ENCODE assay signal across 13 cellular contexts in genomic region chr2:186308347-186308746, GRCh38.
DNase-seq lines count a peak whose midpoint lies in the region; ATAC-seq, FAIRE-seq and TF ChIP-seq lines count a peak whose summit lies in the region.
"Had no signal": no experiment of that assay in that cellular context is flagged by ENCODE, and none has a peak within 500 bp of the region (broad histone marks: within the 10 kb centered on the region; RNA-seq: fewer than 3 reads in every experiment).

No MANE protein-coding gene starts in this region.

- H2AFZ ChIP-seq in astrocyte (ENCODE audit: low read depth, low read length) (no peak overlapping the region), MM.1S (ENCODE audit: low read length) (no peak overlapping the region)

- no peaks in the 10 kb centered on the region for H3K9me3 ChIP-seq in astrocyte (ENCODE audit: insufficient read depth, low read depth, low read length)
- H3K9me3 ChIP-seq in gastrocnemius medialis = no peaks in the 10 kb centered on the region
- H3K9me3 ChIP-seq in MM.1S (replicated peaks; ENCODE audit: insufficient read depth, low read length) = no peaks in the 10 kb centered on the region

- H3K4me1 Mint-ChIP-seq in astrocyte (ENCODE audit: low read depth, unreplicated experiment) = peaks cover 4% of the 10 kb centered on the region

- peaks cover 3% of the 10 kb centered on the region for H3K9me3 Mint-ChIP-seq in astrocyte (ENCODE audit: unreplicated experiment)

- H3K4me2 ChIP-seq in astrocyte (ENCODE audit: low read length) (no peak overlapping the region), MM.1S (ENCODE audit: low read depth, low read length) (no peak overlapping the region)

- H3K36me3 ChIP-seq in astrocyte (ENCODE audit: insufficient read depth, low read length) = no peaks in the 10 kb centered on the region
- no peaks in the 10 kb centered on the region for H3K36me3 ChIP-seq in gastrocnemius medialis
- no peaks in the 10 kb centered on the region for H3K36me3 ChIP-seq in MM.1S (replicated peaks; ENCODE audit: insufficient read depth, low read length)

- H3K27me3 Mint-ChIP-seq in astrocyte (ENCODE audit: low read depth, unreplicated experiment) = no peaks in the 10 kb centered on the region

- no peaks in the 10 kb centered on the region for H3K4me1 ChIP-seq in astrocyte (ENCODE audit: insufficient read depth, low read length)
- H3K4me1 ChIP-seq in gastrocnemius medialis = no peaks in the 10 kb centered on the region
- H3K4me1 ChIP-seq in MM.1S (ENCODE audit: low read length) = no peaks in the 10 kb centered on the region

- no peak for TF ChIP-seq CTCF in astrocyte (IDR thresholded peaks at IDR 0.05; ENCODE audit: insufficient read depth, low read depth, low read length)
- TF ChIP-seq CTCF in gastrocnemius medialis (IDR thresholded peaks at IDR 0.05 in 4 of 5, conservative IDR thresholded peaks at IDR 0.05 in 1 of 5) = no peak
- no peak for TF ChIP-seq CTCF in MM.1S (IDR thresholded peaks at IDR 0.05; ENCODE audit: low read length)

- peak; percentile 37 for DNase-seq in DMS53 treated with DMSO at 0.1 percent for 48 hours (lab: John Stamatoyannopoulos, UW; ENCODE audit: unreplicated experiment)
- peak; percentile 7 for DNase-seq in astrocyte (ENCODE audit: low read depth)
- DNase-seq in iPS-NIHi11 (ENCODE audit: low spot score) = peak; percentile 8
- DNase-seq in gastrocnemius medialis = no peak
- no peak for DNase-seq in MM.1S
- no peak for DNase-seq in AML-193 (lab: John Stamatoyannopoulos, UW)
- DNase-seq: activated T-cell treated with anti-CD3 and anti-CD28 coated beads, Interleukin-2, amount 50 U/mL, for 72 hours; DMS153; NCI-H1694 had no signal

- no peak overlapping the region for H3K4me3 Mint-ChIP-seq in astrocyte (ENCODE audit: unreplicated experiment)
- H3K4me3 Mint-ChIP-seq: activated T-cell treated with anti-CD3 and anti-CD28 coated beads, Interleukin-2, amount 50 U/mL, for 72 hours had no signal

- intact Hi-C loops in gastrocnemius medialis (cut with DNase I; ENCODE audit: low total_unique reads) = no loop called here

- H3K27ac Mint-ChIP-seq in astrocyte (ENCODE audit: unreplicated experiment) = no peak overlapping the region
- H3K27ac Mint-ChIP-seq: activated T-cell treated with anti-CD3 and anti-CD28 coated beads, Interleukin-2, amount 50 U/mL, for 72 hours had no signal

- H3F3A ChIP-seq in MM.1S (ENCODE audit: insufficient read depth, low read length) = no peaks in the 10 kb centered on the region

- no peak overlapping the region for H3K27ac ChIP-seq in astrocyte (ENCODE audit: low read depth, low read length)
- no peak overlapping the region for H3K27ac ChIP-seq in gastrocnemius medialis
- no peak overlapping the region for H3K27ac ChIP-seq in MM.1S (ENCODE audit: low read length)

- H3K9me2 ChIP-seq in MM.1S (replicated peaks; ENCODE audit: insufficient read depth, low read length) = no peaks in the 10 kb centered on the region

- no peak for FAIRE-seq in astrocyte (lab: Jason Lieb, UNC)

- H3K4me3 ChIP-seq in astrocyte (ENCODE audit: insufficient read depth, low read depth, low read length) (no peak overlapping the region), gastrocnemius medialis (no peak overlapping the region), MM.1S (ENCODE audit: low read length) (no peak overlapping the region)

- TF ChIP-seq POLR2A in gastrocnemius medialis (IDR thresholded peaks at IDR 0.05) = no peak

- peak; percentile 15 for ATAC-seq in HG03097 (IDR thresholded peaks at IDR 0.05; ENCODE audit: low FRiP score, unreplicated experiment)
- ATAC-seq in gastrocnemius medialis = no peak
- ATAC-seq in HG03280 (IDR thresholded peaks at IDR 0.05; ENCODE audit: unreplicated experiment) = no peak
- ATAC-seq: activated CD4-positive, CD25-positive, alpha-beta regulatory T cell treated with anti-CD3 and anti-CD28 coated beads, Interleukin-2, amount 50 U/mL, for 24 hours; activated T-cell treated with anti-CD3 and anti-CD28 coated beads, Interleukin-2, amount 50 U/mL, for 72 hours; left lobe of liver had no signal

- H3K27me3 ChIP-seq in astrocyte (ENCODE audit: insufficient read depth, low read length) (no peaks in the 10 kb centered on the region), gastrocnemius medialis (no peaks in the 10 kb centered on the region), MM.1S (replicated peaks; ENCODE audit: insufficient read depth, low read length) (no peaks in the 10 kb centered on the region)

- in situ Hi-C loops in gastrocnemius medialis (cut with MboI; ENCODE audit: low sequenced_read_pairs in 4 of 4) = no loop called here

- H3K79me2 ChIP-seq in astrocyte (ENCODE audit: insufficient read depth, low read length) (no peaks in the 10 kb centered on the region), MM.1S (ENCODE audit: low read length) (no peaks in the 10 kb centered on the region)

- peaks cover 7% of the 10 kb centered on the region for H3K36me3 Mint-ChIP-seq in astrocyte (ENCODE audit: low read depth, unreplicated experiment)

- H4K20me1 ChIP-seq in astrocyte (ENCODE audit: insufficient read depth, low read length) (no peaks in the 10 kb centered on the region), MM.1S (ENCODE audit: insufficient read depth, low read length) (no peaks in the 10 kb centered on the region)

- H3K9ac ChIP-seq in astrocyte (ENCODE audit: low read length) (no peak overlapping the region), MM.1S (ENCODE audit: low read length) (no peak overlapping the region)

Comparison
In these comparisons a context has a peak if more than half of its experiments do, and no peak if none do; other contexts are left out.
1. DNase-seq: peak in DMS53 treated with DMSO at 0.1 percent for 48 hours (single experiment), astrocyte (single experiment) and iPS-NIHi11 (single experiment); none in gastrocnemius medialis (0 of 2), MM.1S (single experiment) and AML-193 (0 of 2).